Comparison of ENCODE assay signal across 8 cellular contexts in the genomic region with DNA sequence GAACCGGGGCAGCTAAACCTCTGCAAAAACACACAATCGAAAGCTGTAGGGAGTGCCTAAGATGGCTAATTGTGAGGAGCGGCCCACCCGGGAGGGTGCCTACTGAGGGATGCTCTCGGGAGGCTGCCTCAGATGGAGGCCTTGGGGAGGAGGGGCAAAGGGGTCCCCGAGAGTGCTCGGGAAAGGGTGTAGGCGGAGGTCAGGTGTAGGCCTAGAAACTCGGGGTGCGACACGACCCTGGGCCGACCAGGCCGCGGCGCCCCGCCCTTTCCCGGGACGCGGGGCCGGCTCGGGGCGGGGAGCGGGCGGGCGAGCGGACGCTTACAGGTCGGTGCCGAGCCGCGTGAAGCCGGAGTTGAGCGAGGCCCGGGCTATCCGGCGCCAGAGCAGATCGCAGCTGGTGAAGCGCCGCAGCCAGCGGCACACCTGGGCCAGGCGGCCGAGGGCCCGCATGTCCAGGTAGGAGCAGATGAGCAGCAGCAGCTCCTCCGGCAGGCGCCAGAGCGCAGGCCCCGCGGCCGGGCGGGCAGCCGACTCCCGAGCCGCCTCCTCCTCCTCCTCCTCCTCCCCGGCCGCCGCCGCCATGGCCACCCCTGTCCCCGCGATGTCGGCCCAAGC. TPM values are rescaled to one million over a fixed set of nuclear protein-coding genes. Genes with fewer than 3 reads are reported as not detected.
A peak's percentile ranks its signal among the peaks of the same experiment; 100 is the strongest.
DNase-seq lines count a peak whose midpoint lies in the region; ATAC-seq and TF ChIP-seq lines count a peak whose summit lies in the region.

No MANE protein-coding gene starts in this region.

- CTCF ChIA-PET in CD4-positive, alpha-beta memory T cell (lab: Charles Lee; ENCODE audit: partially characterized antibody), result interaction anchor here (1.0 to 1.1 kb wide), 2 partner anchors 11 to 86 kb away, joined by 3 to 4 read pairs; no protein-coding TSS in a partner anchor

- peak; percentile 71 to 76 (median 72) for DNase-seq in CD4-positive, alpha-beta memory T cell
- DNase-seq in SK-N-MC (ENCODE audit: low read depth, low spot score), result no peak
- peak; percentile 76 for DNase-seq in activated naive CD8-positive, alpha-beta T cell treated with anti-CD3 and anti-CD28 coated beads, Interleukin-2, amount 50 U/mL, for 24 hours
- peak; percentile 69 for DNase-seq in left cardiac atrium
- DNase-seq in prostate gland (ENCODE audit: low spot score), result peak; percentile 60

- ATAC-seq in GM19328 (IDR thresholded peaks at IDR 0.05; ENCODE audit: unreplicated experiment) (peak; percentile 54), HG03469 (IDR thresholded peaks at IDR 0.05; ENCODE audit: unreplicated experiment) (peak; percentile 37), left cardiac atrium (peak; percentile 86 to 93)
- peak; percentile 83 for ATAC-seq in activated naive CD8-positive, alpha-beta T cell treated with anti-CD3 and anti-CD28 coated beads, Interleukin-2, amount 50 U/mL, for 24 hours

- POLR2A ChIA-PET in CD4-positive, alpha-beta memory T cell (lab: Charles Lee; ENCODE audit: partially characterized antibody), result interaction anchor here (0.6 to 2.4 kb wide), 11 partner anchors 9 to 588 kb away, joined by 3 to 12 read pairs (median 3); a partner anchor contains a TSS

- H3K27me3 Mint-ChIP-seq in CD4-positive, alpha-beta memory T cell, result no peaks in the 10 kb centered on the region
- no peaks in the 10 kb centered on the region for H3K27me3 Mint-ChIP-seq in activated naive CD8-positive, alpha-beta T cell treated with anti-CD3 and anti-CD28 coated beads, Interleukin-2, amount 50 U/mL, for 24 hours

- TF ChIP-seq POLR2A in prostate gland (IDR thresholded peaks at IDR 0.05), result peak; percentile 23

- no peaks in the 10 kb centered on the region for H3K36me3 ChIP-seq in CD4-positive, alpha-beta memory T cell (ENCODE audit: insufficient read depth, low read length)
- no peaks in the 10 kb centered on the region for H3K36me3 ChIP-seq in SK-N-MC (ENCODE audit: insufficient read depth, low read length)
- no peaks in the 10 kb centered on the region for H3K36me3 ChIP-seq in prostate gland
- no peaks in the 10 kb centered on the region for H3K36me3 ChIP-seq in urinary bladder (ENCODE audit: insufficient read depth)

- H3K4me3 Mint-ChIP-seq in CD4-positive, alpha-beta memory T cell, result peak overlapping the region; percentile 93 to 99 (median 96)
- H3K4me3 Mint-ChIP-seq in activated naive CD8-positive, alpha-beta T cell treated with anti-CD3 and anti-CD28 coated beads, Interleukin-2, amount 50 U/mL, for 24 hours, result peak overlapping the region; percentile 92

- H3K36me3 Mint-ChIP-seq in CD4-positive, alpha-beta memory T cell, result peaks cover 0 to 18% of the 10 kb centered on the region in 2 donors
- peaks cover 6% of the 10 kb centered on the region for H3K36me3 Mint-ChIP-seq in activated naive CD8-positive, alpha-beta T cell treated with anti-CD3 and anti-CD28 coated beads, Interleukin-2, amount 50 U/mL, for 24 hours (ENCODE audit: low read depth)

- under 1% methylated on average over 55 of the region's 60 CpGs for whole genome bisulfite sequencing in prostate gland
- WGBS in urinary bladder, result under 1% methylated on average over 57 of the region's 60 CpGs

- H3K9ac ChIP-seq in SK-N-MC (ENCODE audit: insufficient read length), result peak overlapping the region; percentile 91

- H3K27ac ChIP-seq in CD4-positive, alpha-beta memory T cell (ENCODE audit: low read depth, low read length), result peak overlapping the region; percentile 99
- H3K27ac ChIP-seq in SK-N-MC, result peak overlapping the region; percentile 70; the same call in 1 of the 2 replicates
- H3K27ac ChIP-seq in prostate gland, result peak overlapping the region; percentile 97 to 99
- H3K27ac ChIP-seq in urinary bladder (ENCODE audit: low read depth), result peak overlapping the region; percentile 97

- intact Hi-C loops in CD4-positive, alpha-beta memory T cell (cut with micrococcal nuclease), result loop anchor here (2.0 kb wide), 1 partner anchor 87 kb away; no protein-coding TSS in a partner anchor
- intact Hi-C loops in left cardiac atrium (cut with DNase I) (no loop called here), prostate gland (cut with DNase I) (loop anchor here (10.0 kb wide), 2 partner anchors 89 to 699 kb away; a partner anchor contains a TSS)

- H3K27ac Mint-ChIP-seq in CD4-positive, alpha-beta memory T cell, result peak overlapping the region; percentile 97 to 99 (median 99)
- peak overlapping the region; percentile 97 for H3K27ac Mint-ChIP-seq in activated naive CD8-positive, alpha-beta T cell treated with anti-CD3 and anti-CD28 coated beads, Interleukin-2, amount 50 U/mL, for 24 hours

- no peaks in the 10 kb centered on the region for H3K9me3 ChIP-seq in CD4-positive, alpha-beta memory T cell (ENCODE audit: control insufficient read depth in 1 of 2, low read length in 2 of 2)
- H3K9me3 ChIP-seq in SK-N-MC (ENCODE audit: low read depth, low read length), result no peaks in the 10 kb centered on the region
- no peaks in the 10 kb centered on the region for H3K9me3 ChIP-seq in prostate gland

- H3K9me3 Mint-ChIP-seq in CD4-positive, alpha-beta memory T cell, result no peaks in the 10 kb centered on the region
- H3K9me3 Mint-ChIP-seq in activated naive CD8-positive, alpha-beta T cell treated with anti-CD3 and anti-CD28 coated beads, Interleukin-2, amount 50 U/mL, for 24 hours, result no peaks in the 10 kb centered on the region

- H3K4me1 Mint-ChIP-seq in CD4-positive, alpha-beta memory T cell, result peaks cover 32 to 59% (median 41%) of the 10 kb centered on the region in 4 donors
- peaks cover 50% of the 10 kb centered on the region for H3K4me1 Mint-ChIP-seq in activated naive CD8-positive, alpha-beta T cell treated with anti-CD3 and anti-CD28 coated beads, Interleukin-2, amount 50 U/mL, for 24 hours

- peak overlapping the region; percentile 86 to 87 for H3K4me3 ChIP-seq in CD4-positive, alpha-beta memory T cell (ENCODE audit: low read length in 2 of 2)
- H3K4me3 ChIP-seq in SK-N-MC (peak overlapping the region; percentile 84), prostate gland (peak overlapping the region; percentile 85 to 87), urinary bladder (ENCODE audit: low read depth, low read length) (peak overlapping the region; percentile 64)

- no peak for TF ChIP-seq CTCF in prostate gland (IDR thresholded peaks at IDR 0.05)

- H3K4me1 ChIP-seq in CD4-positive, alpha-beta memory T cell (ENCODE audit: insufficient read depth, low read length), result peaks cover 46% of the 10 kb centered on the region
- peaks cover 10% of the 10 kb centered on the region for H3K4me1 ChIP-seq in prostate gland (replicated peaks)
- peaks cover 2% of the 10 kb centered on the region for H3K4me1 ChIP-seq in urinary bladder (ENCODE audit: insufficient read depth)

- H3K27me3 ChIP-seq in CD4-positive, alpha-beta memory T cell (ENCODE audit: insufficient read depth, low read length), result no peaks in the 10 kb centered on the region
- no peaks in the 10 kb centered on the region for H3K27me3 ChIP-seq in prostate gland (replicated peaks; ENCODE audit: insufficient read depth)

RNA-seq across cellular contexts. Expression of a gene that starts 0.8 kb away (rescaled TPM):
- total RNA-seq in CD4-positive, alpha-beta memory T cell, result 10 to 100 TPM; 84.9 to 96.6 TPM
- 1 to 10 TPM; 5.1 to 8.5 TPM for polyA plus RNA-seq in CD4-positive, alpha-beta memory T cell
- total RNA-seq in left cardiac atrium (10 to 100 TPM; 92.0 to 99.0 TPM), prostate gland (10 to 100 TPM; 61.3 to 92.2 TPM), urinary bladder (47.2 TPM)
- 55.5 TPM for polyA plus RNA-seq in urinary bladder

Comparison
In these comparisons a context has a peak if more than half of its experiments do, and no peak if none do; other contexts are left out.
1. ATAC-seq: peak in every context shown above with its lines; median percentile 90 in left cardiac atrium; 83 in activated naive CD8-positive, alpha-beta T cell treated with anti-CD3 and anti-CD28 coated beads, Interleukin-2, amount 50 U/mL, for 24 hours; 54 in GM19328; 37 in HG03469.
2. intact Hi-C loops: an anchor here in CD4-positive, alpha-beta memory T cell (2.0 kb wide) and prostate gland (10.0 kb wide); none called in left cardiac atrium.